In genomic region chr5:62000646-62001045, GRCh38 we compare ENCODE assay signal across 25 cellular contexts.
"Had no signal": no experiment of that assay in that cellular context is flagged by ENCODE, and none has a peak within 500 bp of the region (broad histone marks: within the 10 kb centered on the region; RNA-seq: fewer than 3 reads in every experiment).

No MANE protein-coding gene starts in this region.

- H3K4me3 ChIP-seq: heart right ventricle, lower lobe of right lung, mucosa of descending colon, pancreas, right lobe of liver, thoracic aorta, transverse colon, upper lobe of right lung, uterus had no signal

- ATAC-seq: effector memory CD8-positive, alpha-beta T cell; esophagus mucosa; heart right ventricle; left ventricle myocardium superior; lower lobe of right lung; mucosa of descending colon; natural killer cell treated with Interleukin-12 subunit alpha and Interleukin-12 subunit beta and Interleukin-15 and Interleukin-18, amount 100 ng/mL, for 72 hours; right lobe of liver; stimulated activated naive B cell treated with anti-CD40 and anti-IgM and Interleukin-4, amounts not matched to agents 10 μg/mL and 1 μg/mL and 100 μg/mL, for 72 hours; upper lobe of right lung had no signal

- H3K9me3 ChIP-seq: heart right ventricle, lower lobe of right lung, mucosa of descending colon, neutrophil, pancreas, right lobe of liver, thoracic aorta, transverse colon, upper lobe of right lung, uterus had no signal

- H3K27ac ChIP-seq: heart right ventricle, lower lobe of right lung, neutrophil, pancreas, right lobe of liver, thoracic aorta, transverse colon, upper lobe of right lung, uterus had no signal

- H3K36me3 ChIP-seq: heart right ventricle, lower lobe of right lung, neutrophil, pancreas, right lobe of liver, thoracic aorta, transverse colon, upper lobe of right lung, uterus had no signal

- H3K27me3 ChIP-seq: heart right ventricle, neutrophil, pancreas, right lobe of liver, transverse colon, upper lobe of right lung, uterus had no signal

- DNase-seq: cortex of kidney; effector memory CD8-positive, alpha-beta T cell; glutamatergic neuron; heart right ventricle; hippocampal formation; immature natural killer cell; islet precursor cell; kidney glomerular epithelial cell; left ventricle myocardium superior; lower lobe of right lung; mucosa of descending colon; naive B cell; pancreas; right lobe of liver; small intestine; stimulated activated CD4-positive, alpha-beta T cell treated with anti-CD3 and anti-CD28 coated beads, Interleukin-15, amount 100 ng/mL, for 24 hours; stimulated activated CD4-positive, alpha-beta T cell treated with anti-CD3 and anti-CD28 coated beads, Interleukin-2, amount 100 ng/mL, for 48 hours; stimulated activated naive B cell treated with anti-CD40 and anti-IgM and Interleukin-4, amounts not matched to agents 10 μg/mL and 1 μg/mL and 100 μg/mL, for 72 hours; transverse colon; upper lobe of right lung; uterus had no signal

- H3K4me1 ChIP-seq: heart right ventricle, lower lobe of right lung, pancreas, right lobe of liver, transverse colon, upper lobe of right lung, uterus had no signal
